9 cellular contexts compared by ENCODE assay signal in the genomic region with DNA sequence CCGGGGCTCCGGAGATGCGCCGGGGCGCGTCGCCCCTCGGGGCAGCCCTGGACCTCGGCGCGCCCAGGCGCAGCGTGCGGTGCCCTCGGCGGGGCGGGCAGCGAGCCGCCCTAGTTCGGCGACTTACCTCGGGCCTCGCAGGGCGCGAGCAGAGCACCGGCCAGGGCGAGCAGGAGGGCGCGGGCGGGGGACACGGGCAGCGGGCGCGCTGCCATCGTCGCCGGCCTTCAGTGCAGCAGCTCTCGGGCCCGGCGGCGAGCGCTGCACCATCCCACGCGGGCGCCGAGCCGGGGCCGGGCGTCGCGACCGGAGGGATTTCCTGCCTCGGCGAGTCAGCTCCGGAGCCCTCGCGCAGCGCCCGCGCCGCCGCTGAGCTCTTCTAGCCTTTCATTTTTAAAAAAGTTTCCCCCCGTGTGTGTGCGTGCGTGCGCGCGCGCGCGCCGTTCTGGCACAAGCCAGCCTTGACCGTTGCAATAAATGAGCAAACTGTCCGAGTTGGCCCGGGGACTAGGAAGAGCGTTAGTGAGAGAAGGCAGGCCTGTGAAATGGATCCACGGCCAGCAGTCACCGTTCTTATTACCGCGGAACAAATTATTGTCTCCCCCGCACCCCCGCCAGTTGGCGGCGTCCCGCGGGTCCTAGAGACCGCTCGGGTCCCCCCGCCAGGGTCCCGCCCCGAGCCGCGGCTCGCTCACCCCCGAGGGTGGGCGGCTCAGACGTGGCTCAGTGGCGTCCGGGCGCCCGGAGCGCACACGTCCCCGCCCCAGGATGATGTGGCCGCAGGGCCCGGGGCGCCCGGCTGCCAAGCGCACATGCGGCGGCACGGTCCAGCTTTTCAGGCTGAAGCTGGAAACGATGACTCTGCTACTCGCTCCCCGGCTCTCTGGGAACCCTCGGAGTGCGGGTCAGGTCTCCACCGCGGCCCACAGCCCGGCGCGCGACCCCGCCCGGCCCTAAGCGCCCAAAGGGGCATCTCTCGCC. TPM values are rescaled to one million over a fixed set of nuclear protein-coding genes. Genes with fewer than 3 reads are reported as not detected.
A peak's percentile ranks its signal among the peaks of the same experiment; 100 is the strongest.
DNase-seq lines count a peak whose midpoint lies in the region; ATAC-seq, FAIRE-seq and TF ChIP-seq lines count a peak whose summit lies in the region.
"Had no signal": no experiment of that assay in that cellular context is flagged by ENCODE, and none has a peak within 500 bp of the region (broad histone marks: within the 10 kb centered on the region; RNA-seq: fewer than 3 reads in every experiment).

A gene with protein sequence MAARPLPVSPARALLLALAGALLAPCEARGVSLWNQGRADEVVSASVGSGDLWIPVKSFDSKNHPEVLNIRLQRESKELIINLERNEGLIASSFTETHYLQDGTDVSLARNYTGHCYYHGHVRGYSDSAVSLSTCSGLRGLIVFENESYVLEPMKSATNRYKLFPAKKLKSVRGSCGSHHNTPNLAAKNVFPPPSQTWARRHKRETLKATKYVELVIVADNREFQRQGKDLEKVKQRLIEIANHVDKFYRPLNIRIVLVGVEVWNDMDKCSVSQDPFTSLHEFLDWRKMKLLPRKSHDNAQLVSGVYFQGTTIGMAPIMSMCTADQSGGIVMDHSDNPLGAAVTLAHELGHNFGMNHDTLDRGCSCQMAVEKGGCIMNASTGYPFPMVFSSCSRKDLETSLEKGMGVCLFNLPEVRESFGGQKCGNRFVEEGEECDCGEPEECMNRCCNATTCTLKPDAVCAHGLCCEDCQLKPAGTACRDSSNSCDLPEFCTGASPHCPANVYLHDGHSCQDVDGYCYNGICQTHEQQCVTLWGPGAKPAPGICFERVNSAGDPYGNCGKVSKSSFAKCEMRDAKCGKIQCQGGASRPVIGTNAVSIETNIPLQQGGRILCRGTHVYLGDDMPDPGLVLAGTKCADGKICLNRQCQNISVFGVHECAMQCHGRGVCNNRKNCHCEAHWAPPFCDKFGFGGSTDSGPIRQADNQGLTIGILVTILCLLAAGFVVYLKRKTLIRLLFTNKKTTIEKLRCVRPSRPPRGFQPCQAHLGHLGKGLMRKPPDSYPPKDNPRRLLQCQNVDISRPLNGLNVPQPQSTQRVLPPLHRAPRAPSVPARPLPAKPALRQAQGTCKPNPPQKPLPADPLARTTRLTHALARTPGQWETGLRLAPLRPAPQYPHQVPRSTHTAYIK (minus strand): TSS at position 547 of the 981 bp plus-strand sequence. CDS start 332 bp downstream, at position 215.

- FAIRE-seq in endothelial cell of umbilical vein (lab: Jason Lieb, UNC): peak; percentile 15
- FAIRE-seq: endometrium had no signal

- H3K9me3 ChIP-seq in PC-9 (ENCODE audit: insufficient read depth, low read depth): no peaks in the 10 kb centered on the region
- H3K9me3 ChIP-seq in endothelial cell of umbilical vein (replicated peaks; ENCODE audit: control insufficient read depth, insufficient read depth, low read length): no peaks in the 10 kb centered on the region

- no peaks in the 10 kb centered on the region for H3F3A ChIP-seq in PC-9 (ENCODE audit: insufficient read depth, low read depth)

- no peaks in the 10 kb centered on the region for H3K9me1 ChIP-seq in endothelial cell of umbilical vein (replicated peaks; ENCODE audit: control insufficient read depth, extremely low read depth, insufficient read depth, low read length)

- POLR2A ChIA-PET in PC-9 (lab: Charles Lee; ENCODE audit: unreplicated experiment): interaction anchor here (1.2 kb wide), 1 partner anchor 70 kb away, joined by 13 read pairs; no protein-coding TSS in a partner anchor
- POLR2A ChIA-PET in endothelial cell of umbilical vein (lab: Charles Lee): no interaction called here

- CTCF ChIA-PET in PC-9 (lab: Charles Lee): interaction anchor here (0.7 to 1.3 kb wide), 3 partner anchors 107 to 135 kb away, joined by 3 read pairs; no protein-coding TSS in a partner anchor
- CTCF ChIA-PET in endothelial cell of umbilical vein (lab: Charles Lee): interaction anchor here (1.1 to 2.7 kb wide), 3 partner anchors 11 to 454 kb away, joined by 4 to 28 read pairs (median 7); no protein-coding TSS in a partner anchor

- peak; percentile 56 for DNase-seq in COLO668 (lab: John Stamatoyannopoulos, UW; ENCODE audit: unreplicated experiment)
- peak in 1 of 2 experiments; percentile 35 for DNase-seq in PC-9
- peak; percentile 10 for DNase-seq in endothelial cell of umbilical vein (ENCODE audit: low read depth, low spot score)
- peak; percentile 53 for DNase-seq in midbrain (lab: John Stamatoyannopoulos, UW)
- no peak for DNase-seq in NCI-H2107 (lab: John Stamatoyannopoulos, UW)

- BruUV-seq in PC-9 (replicated peaks; lab: Mats Ljungman, UMichigan) (no TSS peak), endothelial cell of umbilical vein (replicated peaks; lab: Mats Ljungman, UMichigan) (no TSS peak)

- H3K4me3 ChIP-seq in PC-9 (peak within 1 kb of the TSS; percentile 78), endothelial cell of umbilical vein (replicated peaks in 1 of 3; ENCODE audit: insufficient read depth in 1 of 3, low read depth in 1 of 3, low read length in 3 of 3) (peak within 1 kb of the TSS in 2 of 3 experiments; percentile 32 to 33), urinary bladder (ENCODE audit: low read depth, low read length) (peak within 1 kb of the TSS; percentile 60)

- H3K4me2 ChIP-seq in PC-9: peak within 1 kb of the TSS; percentile 91
- peak within 1 kb of the TSS; percentile 71 for H3K4me2 ChIP-seq in endothelial cell of umbilical vein (ENCODE audit: insufficient read depth, low read length)

- peak within 1 kb of the TSS; percentile 28 for H3K27ac ChIP-seq in PC-9
- no peak within 1 kb of the TSS for H3K27ac ChIP-seq in endothelial cell of umbilical vein (ENCODE audit: insufficient read depth, low read depth, low read length)
- no peak within 1 kb of the TSS for H3K27ac ChIP-seq in urinary bladder (ENCODE audit: low read depth)

- H3K4me1 ChIP-seq in PC-9 (replicated peaks; ENCODE audit: insufficient read depth) (peaks cover 8% of the 10 kb centered on the region; the same call in 1 of the 2 replicates), endothelial cell of umbilical vein (ENCODE audit: control insufficient read depth, extremely low read depth, insufficient read depth, low read length) (no peaks in the 10 kb centered on the region), urinary bladder (ENCODE audit: insufficient read depth) (no peaks in the 10 kb centered on the region)

- TF ChIP-seq CTCF in PC-9 (conservative IDR thresholded peaks at IDR 0.05) (no peak), endothelial cell of umbilical vein (IDR thresholded peaks at IDR 0.05; ENCODE audit: extremely low read depth in 1 of 2, insufficient read depth in 1 of 2, low read depth in 1 of 2, low read length in 2 of 2) (no peak)

- H3K9me2 ChIP-seq in PC-9 (ENCODE audit: insufficient read depth): no peaks in the 10 kb centered on the region

- H3K9ac ChIP-seq in endothelial cell of umbilical vein (replicated peaks; ENCODE audit: extremely low read depth, insufficient read depth, low read length): no peak within 1 kb of the TSS

- H3K27me3 ChIP-seq in PC-9 (ENCODE audit: insufficient read depth, low read depth): no peaks in the 10 kb centered on the region
- H3K27me3 ChIP-seq in endothelial cell of umbilical vein (ENCODE audit: control insufficient read depth in 2 of 2, insufficient read depth in 2 of 2, low read length in 2 of 2): peaks cover 3 to 22% of the 10 kb centered on the region in 2 experiments

- H3K36me3 ChIP-seq in PC-9 (ENCODE audit: low read depth) (no peaks in the 10 kb centered on the region), endothelial cell of umbilical vein (ENCODE audit: control insufficient read depth in 2 of 2, extremely low read depth in 1 of 2, insufficient read depth in 2 of 2, low read length in 2 of 2) (no peaks in the 10 kb centered on the region), urinary bladder (ENCODE audit: insufficient read depth) (no peaks in the 10 kb centered on the region)

- intact Hi-C loops in PC-9 (cut with micrococcal nuclease; ENCODE audit: unreplicated experiment): loop anchor here (1.0 to 5.0 kb wide), 10 partner anchors 73 to 511 kb away; no protein-coding TSS in a partner anchor
- intact Hi-C loops in endothelial cell of umbilical vein (cut with micrococcal nuclease): loop anchor here (1.0 to 10.0 kb wide), 5 partner anchors 293 to 643 kb away; no protein-coding TSS in a partner anchor

- dilution Hi-C loops in endothelial cell of umbilical vein (cut with MboI; ENCODE audit: extremely low pct_ligation_motif_present, low sequenced_read_pairs): no loop called here

- no peak for TF ChIP-seq POLR2A in endothelial cell of umbilical vein (IDR thresholded peaks at IDR 0.05; ENCODE audit: low read depth, low read length)

- ATAC-seq in HG02970 (IDR thresholded peaks at IDR 0.05; ENCODE audit: low FRiP score, unreplicated experiment) (no peak), HG02678 (IDR thresholded peaks at IDR 0.05; ENCODE audit: unreplicated experiment) (no peak)

- H3K79me2 ChIP-seq in PC-9 (ENCODE audit: low read depth): no peaks in the 10 kb centered on the region
- no peaks in the 10 kb centered on the region for H3K79me2 ChIP-seq in endothelial cell of umbilical vein (ENCODE audit: control insufficient read depth, insufficient read depth, low read length)

- H4K20me1 ChIP-seq in PC-9 (ENCODE audit: insufficient read depth): no peaks in the 10 kb centered on the region
- H4K20me1 ChIP-seq in endothelial cell of umbilical vein (replicated peaks; ENCODE audit: control insufficient read depth, extremely low read depth, insufficient read depth, low read length): no peaks in the 10 kb centered on the region

- WGBS in urinary bladder: 8% methylated on average over 127 of the region's 127 CpGs

- H2AFZ ChIP-seq in PC-9 (peak within 1 kb of the TSS; percentile 84), endothelial cell of umbilical vein (ENCODE audit: low read depth, low read length) (peak within 1 kb of the TSS; percentile 50)

TF ChIP-seq in endothelial cell of umbilical vein, 7 proteins besides CTCF, POLR2A, EP300 and RAD21 (continues in another document):
- no peak for TF ChIP-seq MYC (IDR thresholded peaks at IDR 0.05; ENCODE audit: low read depth, low read length)
- no peak for TF ChIP-seq EZH2 (IDR thresholded peaks at IDR 0.05; ENCODE audit: borderline replicate concordance, low read depth, low read length, severe bottlenecking)
- no peak for TF ChIP-seq POLR2AphosphoS5 (IDR thresholded peaks at IDR 0.05; ENCODE audit: insufficient read depth, low read depth, low read length)
- TF ChIP-seq FOS (IDR thresholded peaks at IDR 0.05; ENCODE audit: borderline replicate concordance, insufficient read depth, low read length): no peak

RNA-seq across cellular contexts. Expression of the gene that starts here (rescaled TPM):
- total RNA-seq in PC-9 (2021): 15.6 and 16.8 TPM in 2 replicates
- 0.33 and 0.37 TPM in 2 replicates for total RNA-seq in endothelial cell of umbilical vein
- polyA plus RNA-seq in endothelial cell of umbilical vein: 0.22 and 0.27 TPM in 2 replicates
- 0.18 and 0.22 TPM in 2 replicates for polyA plus RNA-seq in endothelial cell of umbilical vein (2011; cell fraction: cytosol; rRNA removed)
- 0.52 and 0.57 TPM in 2 replicates for polyA plus RNA-seq in endothelial cell of umbilical vein (2011; cell fraction: nucleus; rRNA removed)
- polyA plus RNA-seq in endothelial cell of umbilical vein (2012): 0.23 and 0.41 TPM in 2 replicates
- 0.34 and 0.96 TPM in 2 replicates for polyA minus RNA-seq in endothelial cell of umbilical vein
- 5.3 TPM for polyA minus RNA-seq in endothelial cell of umbilical vein (2011; cell fraction: cytosol; rRNA and poly(A)+ RNA removed)
- 0.34 and 0.43 TPM in 2 replicates for polyA minus RNA-seq in endothelial cell of umbilical vein (2011; cell fraction: nucleus; rRNA and poly(A)+ RNA removed)
- total RNA-seq in urinary bladder: 95.0 TPM
- polyA plus RNA-seq in urinary bladder: 2.1 TPM

Comparison
In these comparisons a context has a peak if more than half of its experiments do, and no peak if none do; other contexts are left out.
1. RNA of the gene that starts here (total RNA-seq): 95.0 TPM in urinary bladder (single experiment) and 15.6 to 16.8 TPM in PC-9; 0.33 to 0.37 TPM in endothelial cell of umbilical vein; every median in the first group is over 10 times any median in the second.
2. Peak in every context shown above with its lines, with median percentiles within 50 percentile points of each other: H3K4me3 ChIP-seq.